Comparison of ENCODE assay signal across 25 cellular contexts in genomic region chr11:18773104-18773503, GRCh38. TPM values are rescaled to one million over a fixed set of nuclear protein-coding genes. Genes with fewer than 3 reads are reported as not detected.
"Had no signal": no experiment of that assay in that cellular context is flagged by ENCODE, and none has a peak within 500 bp of the region (broad histone marks: within the 10 kb centered on the region; RNA-seq: fewer than 3 reads in every experiment).

No MANE protein-coding gene starts in this region.

- H3K27me3 ChIP-seq: neural progenitor cell, ovary, right atrium auricular region, vagina had no signal

- DNase-seq: cerebellar nuclear complex; effector CD4-positive, alpha-beta T cell; foreskin melanocyte; heart right ventricle; left colon; mammary epithelial cell; nucleus accumbens; ovary; small intestine; stimulated activated CD4-positive, alpha-beta T cell treated with anti-CD3 and anti-CD28 coated beads, Interleukin-12 subunit alpha, Interleukin-12 subunit beta, amount 100 ng/mL, for 4 hours; stimulated activated CD4-positive, alpha-beta T cell treated with anti-CD3 and anti-CD28 coated beads, Interleukin-2, amount 100 ng/mL, for 48 hours; stimulated activated naive CD8-positive, alpha-beta T cell treated with anti-CD3 and anti-CD28 coated beads, Interleukin-15, Interleukin-2, amounts not matched to agents 100 U/mL and 50 U/mL, for 24 hours; tibial artery; upper lobe of right lung had no signal

- H2AFZ ChIP-seq: neural progenitor cell had no signal

- H3K36me3 ChIP-seq: heart right ventricle, neural progenitor cell, ovary, right atrium auricular region, suprapubic skin, tibial artery, upper lobe of right lung, vagina had no signal

- H3K4me3 ChIP-seq: heart right ventricle, neural progenitor cell, ovary, right atrium auricular region, suprapubic skin, tibial artery, upper lobe of right lung, vagina had no signal

- H3K9me3 ChIP-seq: ovary, right atrium auricular region, suprapubic skin, tibial artery, upper lobe of right lung, vagina had no signal

- H3K9ac ChIP-seq: neural progenitor cell had no signal

- ATAC-seq: left colon; natural killer cell treated with Interleukin-12 subunit alpha and Interleukin-12 subunit beta and Interleukin-15 and Interleukin-18, amount 100 ng/mL, for 72 hours; stimulated activated naive CD8-positive, alpha-beta T cell treated with anti-CD3 and anti-CD28 coated beads, Interleukin-15, Interleukin-2, amounts not matched to agents 100 U/mL and 50 U/mL, for 24 hours; upper lobe of right lung had no signal

- H3K27ac Mint-ChIP-seq: dendritic cell treated with granulocyte-macrophage colony-stimulating factor and Interleukin-4, amounts not matched to agents 40 ng/mL and 50 ng/mL, for 4 days; mesothelial cell of epicardium; natural killer cell treated with Interleukin-12 subunit alpha and Interleukin-12 subunit beta and Interleukin-15 and Interleukin-18, amount 100 ng/mL, for 72 hours; neural progenitor cell had no signal

- H3K36me3 Mint-ChIP-seq: mesothelial cell of epicardium; natural killer cell treated with Interleukin-12 subunit alpha and Interleukin-12 subunit beta and Interleukin-15 and Interleukin-18, amount 100 ng/mL, for 72 hours; neural progenitor cell had no signal

- H3K9me3 Mint-ChIP-seq: dendritic cell treated with granulocyte-macrophage colony-stimulating factor and Interleukin-4, amounts not matched to agents 40 ng/mL and 50 ng/mL, for 4 days; natural killer cell treated with Interleukin-12 subunit alpha and Interleukin-12 subunit beta and Interleukin-15 and Interleukin-18, amount 100 ng/mL, for 72 hours; neural progenitor cell had no signal

- H3K27ac ChIP-seq: heart right ventricle, neural progenitor cell, ovary, right atrium auricular region, suprapubic skin, tibial artery, upper lobe of right lung, vagina had no signal

- H3K4me1 ChIP-seq: neural progenitor cell, suprapubic skin, tibial artery, upper lobe of right lung, vagina had no signal

- H3K4me2 ChIP-seq: neural progenitor cell had no signal

- H3K4me1 Mint-ChIP-seq: mesothelial cell of epicardium, neural progenitor cell had no signal

- H3K4me3 Mint-ChIP-seq: dendritic cell treated with granulocyte-macrophage colony-stimulating factor and Interleukin-4, amounts not matched to agents 40 ng/mL and 50 ng/mL, for 4 days; mesothelial cell of epicardium; natural killer cell treated with Interleukin-12 subunit alpha and Interleukin-12 subunit beta and Interleukin-15 and Interleukin-18, amount 100 ng/mL, for 72 hours; neural progenitor cell had no signal

RNA-seq across cellular contexts. Expression of gene PTPN5, which starts 18.5 kb away (rescaled TPM):
- total RNA-seq: glomerular endothelial cell; kidney epithelial cell; liver; mammary epithelial cell; myocyte; natural killer cell treated with Interleukin-12 subunit alpha and Interleukin-12 subunit beta and Interleukin-15 and Interleukin-18, amount 100 ng/mL, for 72 hours had no signal
- polyA plus RNA-seq: liver, mammary epithelial cell had no signal

RNA-seq across cellular contexts. Expression of gene IGSF22, which starts 47.1 kb away (rescaled TPM):
- total RNA-seq: liver; natural killer cell treated with Interleukin-12 subunit alpha and Interleukin-12 subunit beta and Interleukin-15 and Interleukin-18, amount 100 ng/mL, for 72 hours; vagina had no signal
